26 cellular contexts compared by ENCODE assay signal in the genomic region with DNA sequence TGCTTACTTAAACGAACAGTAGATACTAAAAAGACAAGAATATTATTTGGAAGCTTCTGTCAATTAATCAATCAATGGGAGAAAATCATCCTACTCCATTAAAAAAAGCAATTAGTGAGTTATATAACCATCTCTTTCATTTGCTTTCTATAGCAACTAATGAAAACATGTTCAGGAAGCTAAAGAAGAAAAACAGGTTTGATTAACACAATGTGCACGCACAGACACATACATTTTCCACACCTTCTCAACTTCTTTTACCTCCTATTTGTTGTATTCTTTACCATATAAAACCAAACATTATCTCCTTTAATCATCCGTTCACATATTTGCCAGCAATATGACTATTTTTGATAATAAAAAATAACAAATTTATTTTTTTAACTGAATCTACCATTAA.
"Had no signal": no experiment of that assay in that cellular context is flagged by ENCODE, and none has a peak within 500 bp of the region (broad histone marks: within the 10 kb centered on the region; RNA-seq: fewer than 3 reads in every experiment).

No MANE protein-coding gene starts in this region.

- H3K4me3 ChIP-seq: K562, SJCRH30 had no signal

- H3K27me3 ChIP-seq: SJCRH30 had no signal

- H3K4me1 Mint-ChIP-seq: activated CD4-positive, alpha-beta memory T cell treated with anti-CD3 and anti-CD28 coated beads, Interleukin-2, amount 10 ng/mL, durations not matched to agents 7 days and 5 days; activated CD4-positive, alpha-beta T cell treated with anti-CD3 and anti-CD28 coated beads for 36 hours; activated naive CD4-positive, alpha-beta T cell treated with anti-CD3 and anti-CD28 coated beads, Interleukin-2, amount 10 ng/mL, durations not matched to agents 7 days and 5 days; activated naive CD8-positive, alpha-beta T cell treated with anti-CD3 and anti-CD28 coated beads for 36 hours had no signal

- H3K36me3 ChIP-seq: SJCRH30, WERI-Rb-1 had no signal

- H3K27ac Mint-ChIP-seq: activated CD4-positive, alpha-beta memory T cell treated with anti-CD3 and anti-CD28 coated beads, Interleukin-2, amount 10 ng/mL, durations not matched to agents 7 days and 5 days; activated CD4-positive, alpha-beta T cell treated with anti-CD3 and anti-CD28 coated beads for 36 hours; activated naive CD4-positive, alpha-beta T cell treated with anti-CD3 and anti-CD28 coated beads, Interleukin-2, amount 10 ng/mL, durations not matched to agents 7 days and 5 days; activated naive CD8-positive, alpha-beta T cell treated with anti-CD3 and anti-CD28 coated beads for 36 hours; activated T-helper 2 cell treated with anti-CD3 and anti-CD28 coated beads, Interferon-gamma antibody, Interleukin-2, Interleukin-4, amounts not matched to agents 10 μg/mL and 5 μg/mL and 100 μg/mL, durations not matched to agents 14 hours and 24 hours and 36 hours had no signal

- DNase-seq: activated CD4-positive, alpha-beta memory T cell treated with anti-CD3 and anti-CD28 coated beads, Interleukin-2, amount 10 ng/mL, durations not matched to agents 7 days and 5 days; activated CD4-positive, alpha-beta T cell treated with anti-CD3 and anti-CD28 coated beads for 36 hours; activated CD4-positive, alpha-beta T cell treated with anti-CD3 and anti-CD28 coated beads, Interleukin-2, amount 50 U/mL, for 1 hour; activated gamma-delta T cell treated with Interleukin-2 at 50 U/mL for 16 hours; activated naive CD4-positive, alpha-beta T cell treated with anti-CD3 and anti-CD28 coated beads, Interleukin-2, amount 10 ng/mL, durations not matched to agents 7 days and 5 days; activated naive CD8-positive, alpha-beta T cell treated with anti-CD3 and anti-CD28 coated beads for 36 hours; activated T-cell treated with anti-CD3 and anti-CD28 coated beads for 4 hours; activated T-cell treated with anti-CD3 and anti-CD28 coated beads, Interleukin-2, amount 50 U/mL, for 48 hours; anterior cingulate cortex; caudate nucleus; Karpas-422; NCI-H1048; NCI-H1694; NCI-H2029; NCI-H2227 treated with DMSO at 0.1 percent for 48 hours; NCI-H446 treated with DMSO at 0.1 percent for 48 hours; NCI-H526; NK-92 treated with Interleukin-12 subunit alpha and Interleukin-12 subunit beta, amount 100 ng/mL, for 24 hours; OCI-M1; RPMI8226; SJCRH30; SK-N-SH; T-helper 1 cell; WERI-Rb-1 had no signal

- H3K4me2 ChIP-seq: SK-N-SH had no signal

- H3K27ac ChIP-seq: SJCRH30, WERI-Rb-1 had no signal

- H3K27me3 Mint-ChIP-seq: activated CD4-positive, alpha-beta memory T cell treated with anti-CD3 and anti-CD28 coated beads, Interleukin-2, amount 10 ng/mL, durations not matched to agents 7 days and 5 days; activated CD4-positive, alpha-beta T cell treated with anti-CD3 and anti-CD28 coated beads for 36 hours; activated naive CD4-positive, alpha-beta T cell treated with anti-CD3 and anti-CD28 coated beads, Interleukin-2, amount 10 ng/mL, durations not matched to agents 7 days and 5 days; activated naive CD8-positive, alpha-beta T cell treated with anti-CD3 and anti-CD28 coated beads for 36 hours had no signal

- H3K9me3 ChIP-seq: SJCRH30, SK-N-SH had no signal

- H3K4me3 Mint-ChIP-seq: activated CD4-positive, alpha-beta memory T cell treated with anti-CD3 and anti-CD28 coated beads, Interleukin-2, amount 10 ng/mL, durations not matched to agents 7 days and 5 days; activated CD4-positive, alpha-beta T cell treated with anti-CD3 and anti-CD28 coated beads for 36 hours; activated naive CD4-positive, alpha-beta T cell treated with anti-CD3 and anti-CD28 coated beads, Interleukin-2, amount 10 ng/mL, durations not matched to agents 7 days and 5 days; activated naive CD8-positive, alpha-beta T cell treated with anti-CD3 and anti-CD28 coated beads for 36 hours had no signal

- H3K36me3 Mint-ChIP-seq: activated naive CD4-positive, alpha-beta T cell treated with anti-CD3 and anti-CD28 coated beads, Interleukin-2, amount 10 ng/mL, durations not matched to agents 7 days and 5 days; activated naive CD8-positive, alpha-beta T cell treated with anti-CD3 and anti-CD28 coated beads for 36 hours had no signal

- H3K9me3 Mint-ChIP-seq: activated CD4-positive, alpha-beta memory T cell treated with anti-CD3 and anti-CD28 coated beads, Interleukin-2, amount 10 ng/mL, durations not matched to agents 7 days and 5 days; activated naive CD4-positive, alpha-beta T cell treated with anti-CD3 and anti-CD28 coated beads, Interleukin-2, amount 10 ng/mL, durations not matched to agents 7 days and 5 days; activated naive CD8-positive, alpha-beta T cell treated with anti-CD3 and anti-CD28 coated beads for 36 hours; activated T-helper 2 cell treated with anti-CD3 and anti-CD28 coated beads, Interferon-gamma antibody, Interleukin-2, Interleukin-4, amounts not matched to agents 10 μg/mL and 5 μg/mL and 100 μg/mL, durations not matched to agents 14 hours and 24 hours and 36 hours had no signal

- H3K9ac ChIP-seq: SK-N-SH had no signal

- H3K4me1 ChIP-seq: SJCRH30 had no signal
